23 cellular contexts compared by ENCODE assay signal in the genomic region with DNA sequence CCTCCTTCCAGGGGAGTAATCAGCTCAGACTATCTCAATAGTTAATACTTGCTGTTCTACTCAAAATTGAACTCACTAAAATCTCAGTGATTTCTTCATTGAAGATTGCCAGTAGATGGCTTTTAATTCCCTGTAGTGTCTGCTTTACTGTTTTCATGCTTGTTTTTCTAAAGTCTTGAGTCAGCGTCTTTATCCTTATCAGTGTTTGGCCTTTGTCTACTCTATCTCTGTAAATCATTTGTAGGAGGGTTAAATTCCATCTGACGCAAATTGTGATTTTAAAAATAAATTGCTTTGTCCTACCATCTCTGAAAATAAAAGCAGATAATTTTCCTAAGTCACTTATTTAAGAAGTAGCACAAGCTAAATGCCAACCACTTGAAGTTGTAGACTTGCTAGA.
"Had no signal": no experiment of that assay in that cellular context is flagged by ENCODE, and none has a peak within 500 bp of the region (broad histone marks: within the 10 kb centered on the region; RNA-seq: fewer than 3 reads in every experiment).

No MANE protein-coding gene starts in this region.

- H3K36me3 ChIP-seq: esophagus muscularis mucosa, lower lobe of right lung, neutrophil, tibial nerve had no signal

- H3K4me2 ChIP-seq: smooth muscle cell had no signal

- FAIRE-seq: colon had no signal

- H3K4me1 ChIP-seq: esophagus muscularis mucosa, lower lobe of right lung had no signal

- DNase-seq: activated B cell treated with CpG ODN at 0.5 μM for 24 hours; activated CD4-positive, alpha-beta T cell treated with anti-CD3 and anti-CD28 coated beads for 48 hours; activated CD8-positive, alpha-beta T cell treated with anti-CD3 and anti-CD28 coated beads for 36 hours; activated gamma-delta T cell; activated T-cell treated with anti-CD3 and anti-CD28 coated beads, Interleukin-2, amount 50 U/mL, for 48 hours; amygdala; body of pancreas; caudate nucleus; hypothalamus; lower lobe of right lung; midbrain; naive thymus-derived CD4-positive, alpha-beta T cell; posterior cingulate gyrus; stimulated activated CD4-positive, alpha-beta T cell treated with anti-CD3 and anti-CD28 coated beads, Interleukin-4, amount 100 ng/mL, for 4 hours; stimulated activated CD8-positive, alpha-beta memory T cell treated with anti-CD3 and anti-CD28 coated beads, Interleukin-4, amount 100 ng/mL, for 48 hours; stimulated activated naive CD4-positive, alpha-beta T cell treated with Interleukin-2 at 50 U/mL for 16 hours; substantia nigra had no signal

- H3K27ac ChIP-seq: body of pancreas, esophagus muscularis mucosa, lower lobe of right lung, neutrophil, tibial nerve had no signal

- ATAC-seq: activated CD8-positive, alpha-beta T cell treated with anti-CD3 and anti-CD28 coated beads for 36 hours; activated naive CD4-positive, alpha-beta T cell treated with anti-CD3 and anti-CD28 coated beads, Interleukin-2, amount 50 U/mL, for 72 hours; body of pancreas; lower lobe of right lung; naive thymus-derived CD4-positive, alpha-beta T cell had no signal

- H3K9me3 ChIP-seq: body of pancreas, esophagus muscularis mucosa, lower lobe of right lung, neutrophil, tibial nerve had no signal

- H3K4me3 ChIP-seq: body of pancreas, esophagus muscularis mucosa, lower lobe of right lung, smooth muscle cell, tibial nerve had no signal

- H3K27me3 ChIP-seq: body of pancreas, esophagus muscularis mucosa, neutrophil, tibial nerve had no signal
